9 cellular contexts compared by ENCODE assay signal in the genomic region with DNA sequence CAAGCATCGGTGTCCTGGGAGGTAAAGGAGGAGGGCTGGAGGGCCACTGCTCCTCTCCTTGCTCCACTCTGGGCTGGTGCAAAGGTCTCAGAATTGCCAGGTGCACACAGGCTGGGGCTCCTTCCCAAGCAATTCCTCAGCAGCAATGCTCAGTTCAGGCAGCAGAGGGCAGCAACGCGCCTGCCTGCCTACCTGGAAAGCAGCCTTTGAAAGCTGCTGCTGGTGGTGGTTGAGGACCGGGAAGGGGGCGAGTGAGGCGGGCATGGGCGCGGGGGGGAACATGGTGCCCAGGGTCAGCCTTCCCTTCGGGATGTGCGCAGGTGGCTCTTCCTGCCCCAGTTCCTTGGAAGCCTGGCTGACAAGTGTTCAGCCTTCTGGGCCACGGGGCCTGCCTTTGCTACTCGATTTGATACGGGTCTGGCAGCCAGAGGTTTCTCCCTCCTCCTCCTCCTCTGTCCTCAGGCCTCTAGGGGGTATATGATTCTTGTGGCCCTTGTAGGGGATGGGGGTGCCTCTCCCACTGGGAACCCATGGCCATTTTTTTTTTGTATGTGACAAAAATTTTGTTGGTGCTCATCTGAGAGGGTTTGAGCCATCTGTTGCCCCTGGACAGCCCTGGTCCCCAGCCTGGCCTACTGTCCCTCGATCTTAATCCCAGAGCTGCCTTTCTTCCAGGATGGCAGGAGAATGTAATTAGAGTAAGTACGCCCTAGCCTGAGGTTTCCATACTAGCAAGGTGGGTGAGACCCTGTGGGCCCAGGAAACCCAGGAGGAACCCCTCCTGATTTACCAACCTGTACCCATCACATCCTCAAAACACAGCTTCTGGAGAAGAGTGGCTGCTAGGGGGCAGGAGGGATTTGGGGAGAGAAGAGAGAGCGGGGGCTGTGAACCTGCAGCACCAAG. TPM values are rescaled to one million over a fixed set of nuclear protein-coding genes. Genes with fewer than 3 reads are reported as not detected.
DNase-seq lines count a peak whose midpoint lies in the region; ATAC-seq and TF ChIP-seq lines count a peak whose summit lies in the region.
"Had no signal": no experiment of that assay in that cellular context is flagged by ENCODE, and none has a peak within 500 bp of the region (broad histone marks: within the 10 kb centered on the region; RNA-seq: fewer than 3 reads in every experiment).

No MANE protein-coding gene starts in this region.

- H3K9me3 Mint-ChIP-seq in activated CD8-positive, alpha-beta T cell treated with anti-CD3 and anti-CD28 coated beads for 36 hours = no peaks in the 10 kb centered on the region

- peaks cover 1% of the 10 kb centered on the region for H3K27me3 Mint-ChIP-seq in activated CD8-positive, alpha-beta T cell treated with anti-CD3 and anti-CD28 coated beads for 36 hours

- H3K4me1 Mint-ChIP-seq in activated CD8-positive, alpha-beta T cell treated with anti-CD3 and anti-CD28 coated beads for 36 hours (ENCODE audit: low read depth) = peaks cover 45% of the 10 kb centered on the region

- DNase-seq in GM06990 (ENCODE audit: extremely low read depth, insufficient read length) (peak; percentile 76), HL-60 (ENCODE audit: low read depth in 1 of 2, low spot score in 1 of 2) (peak; percentile 36 to 74), NCI-H774 (lab: John Stamatoyannopoulos, UW) (peak; percentile 73), lung microvascular endothelial cell (ENCODE audit: low read depth in 2 of 2) (peak; percentile 66 to 79)
- peak; percentile 92 for DNase-seq in activated CD8-positive, alpha-beta T cell treated with anti-CD3 and anti-CD28 coated beads for 36 hours
- peak; percentile 76 for DNase-seq in effector CD4-positive, alpha-beta T cell
- peak; percentile 51 for DNase-seq in stimulated activated CD8-positive, alpha-beta memory T cell treated with anti-CD3 and anti-CD28 coated beads, Interleukin-12 subunit alpha, Interleukin-12 subunit beta, amount 100 ng/mL, for 4 hours (ENCODE audit: low read depth)

- H3K27ac ChIP-seq in HL-60 (replicated peaks) = no peak overlapping the region

- peak overlapping the region; percentile 82 for H3K27ac Mint-ChIP-seq in activated CD8-positive, alpha-beta T cell treated with anti-CD3 and anti-CD28 coated beads for 36 hours

- peak; percentile 97 for TF ChIP-seq CTCF in GM06990 (IDR thresholded peaks at IDR 0.05; ENCODE audit: insufficient read depth, low read length, poor library complexity, severe bottlenecking)
- peak; percentile 97 for TF ChIP-seq CTCF in HL-60 (IDR thresholded peaks at IDR 0.05; ENCODE audit: insufficient read depth, low read length)
- peak; percentile 95 for TF ChIP-seq CTCF in activated CD8-positive, alpha-beta T cell treated with anti-CD3 and anti-CD28 coated beads for 36 hours (IDR thresholded peaks at IDR 0.05)

- POLR2A ChIA-PET in activated CD8-positive, alpha-beta T cell treated with anti-CD3 and anti-CD28 coated beads for 36 hours (lab: Charles Lee) = interaction anchor here (0.6 to 3.1 kb wide), 11 partner anchors 10 to 407 kb away, joined by 3 to 13 read pairs (median 4); a partner anchor contains a TSS

- peaks cover 9% of the 10 kb centered on the region for H3K36me3 Mint-ChIP-seq in activated CD8-positive, alpha-beta T cell treated with anti-CD3 and anti-CD28 coated beads for 36 hours (ENCODE audit: low read depth)

- H3K4me3 ChIP-seq in GM06990 (replicated peaks; ENCODE audit: low read depth, low read length) = no peak overlapping the region
- no peak overlapping the region for H3K4me3 ChIP-seq in HL-60 (replicated peaks; ENCODE audit: insufficient read depth, low read length)
- H3K4me3 ChIP-seq: skin epidermis had no signal

- H3K27me3 ChIP-seq in GM06990 (replicated peaks; ENCODE audit: control insufficient read depth, insufficient read depth, low read length) = no peaks in the 10 kb centered on the region
- H3K27me3 ChIP-seq in HL-60 (ENCODE audit: insufficient read depth, poor library complexity, severe bottlenecking) = no peaks in the 10 kb centered on the region

- peak overlapping the region; percentile 49 for H3K4me3 Mint-ChIP-seq in activated CD8-positive, alpha-beta T cell treated with anti-CD3 and anti-CD28 coated beads for 36 hours

- CTCF ChIA-PET in activated CD8-positive, alpha-beta T cell treated with anti-CD3 and anti-CD28 coated beads for 36 hours (lab: Charles Lee) = interaction anchor here (0.6 to 6.7 kb wide), 44 partner anchors 10 to 1331 kb away, joined by 3 to 68 read pairs (median 4); a partner anchor contains a TSS

- intact Hi-C loops in activated CD8-positive, alpha-beta T cell treated with anti-CD3 and anti-CD28 coated beads for 36 hours (cut with micrococcal nuclease) = loop anchor here (1.0 to 5.0 kb wide), 2 partner anchors 95 to 411 kb away; no protein-coding TSS in a partner anchor

- peak; percentile 57 for ATAC-seq in activated CD8-positive, alpha-beta T cell treated with anti-CD3 and anti-CD28 coated beads for 36 hours
- ATAC-seq in GM21717 (IDR thresholded peaks at IDR 0.05; ENCODE audit: unreplicated experiment) = no peak

- peaks cover 13% of the 10 kb centered on the region for H3K36me3 ChIP-seq in GM06990 (ENCODE audit: control insufficient read depth, insufficient read depth, low read length)

RNA-seq across cellular contexts. Expression of a gene that starts 20.1 kb away (rescaled TPM):
- total RNA-seq in activated CD8-positive, alpha-beta T cell treated with anti-CD3 and anti-CD28 coated beads for 36 hours = 10 to 100 TPM; 45.4 to 52.9 TPM
- total RNA-seq in lung microvascular endothelial cell = 38.1 and 40.8 TPM in 2 replicates

RNA-seq across cellular contexts. Expression of a gene that starts 22.7 kb away (rescaled TPM):
- total RNA-seq in activated CD8-positive, alpha-beta T cell treated with anti-CD3 and anti-CD28 coated beads for 36 hours = under 1 TPM in 1 of 2 experiments, not detected in 1; 0.11 TPM
- 0.20 and 0.22 TPM in 2 replicates for total RNA-seq in lung microvascular endothelial cell

RNA-seq across cellular contexts. Expression of a gene that starts 31.9 kb away (rescaled TPM):
- 10 to 100 TPM; 29.0 to 31.7 TPM for total RNA-seq in activated CD8-positive, alpha-beta T cell treated with anti-CD3 and anti-CD28 coated beads for 36 hours
- 18.1 and 20.8 TPM in 2 replicates for total RNA-seq in lung microvascular endothelial cell

RNA-seq across cellular contexts. Expression of a gene that starts 38.4 kb away (rescaled TPM):
- 10 to 100 TPM; 46.2 to 55.3 TPM for total RNA-seq in activated CD8-positive, alpha-beta T cell treated with anti-CD3 and anti-CD28 coated beads for 36 hours
- total RNA-seq in lung microvascular endothelial cell = 25.7 and 32.3 TPM in 2 replicates
